Comparison of ENCODE assay signal across 1 cellular context in genomic region chr17:7857724-7858486, GRCh38.
TF ChIP-seq lines count a peak whose summit lies in the region.

TSS of gene CYB5D1 (plus strand) at chr17:7858003. CDS start at chr17:7858135, 132 bp downstream.

TF ChIP-seq in HepG2, 621 proteins besides CTCF, POLR2A, EP300 and RAD21 (continued from another document and continues in another):
- peak; percentile 94 for TF ChIP-seq ARID4A (CRISPR knock-in tag; IDR thresholded peaks at IDR 0.05; ENCODE audit: borderline replicate concordance)
- no peak for TF ChIP-seq ZNF225 (CRISPR knock-in tag; IDR thresholded peaks at IDR 0.05)
- no peak for TF ChIP-seq PHF20 (CRISPR knock-in tag; IDR thresholded peaks at IDR 0.05)
- TF ChIP-seq SAP130 (CRISPR knock-in tag; IDR thresholded peaks at IDR 0.05; ENCODE audit: low read depth): peak; percentile 98
- TF ChIP-seq ZNF589 (CRISPR knock-in tag; conservative IDR thresholded peaks at IDR 0.05): no peak
- TF ChIP-seq POGK (CRISPR knock-in tag; conservative IDR thresholded peaks at IDR 0.05): peak; percentile 34; the same call in 1 of the 2 replicates
- TF ChIP-seq HHEX (CRISPR knock-in tag; IDR thresholded peaks at IDR 0.05): 0 out of 2 replicates have a peak, but pooled peaks have one; percentile 5
- peak; percentile 32; the same call in 1 of the 2 replicates for TF ChIP-seq ZNF709 (CRISPR knock-in tag; IDR thresholded peaks at IDR 0.05)
- TF ChIP-seq, protein P1, sequence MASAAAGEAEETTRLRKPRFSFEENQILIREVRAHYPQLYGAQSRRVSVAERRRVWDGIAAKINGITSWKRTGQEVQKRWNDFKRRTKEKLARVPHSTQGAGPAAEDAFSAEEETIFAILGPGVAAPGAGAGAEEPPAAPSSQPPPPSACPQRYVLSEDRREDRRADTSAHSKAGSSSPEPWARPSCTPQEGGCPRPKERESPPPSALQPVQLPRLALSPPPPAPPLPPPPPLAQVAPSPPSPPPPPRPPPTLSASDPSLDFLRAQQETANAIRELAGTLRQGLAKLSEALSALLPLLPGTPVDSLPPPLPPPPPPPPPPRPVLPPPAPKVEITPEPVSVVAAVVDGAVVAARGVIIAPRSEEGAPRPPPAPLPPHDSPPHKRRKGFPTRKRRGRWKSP (CRISPR knock-in tag; IDR thresholded peaks at IDR 0.05): peak; percentile 59; the same call in 1 of the 2 replicates
- TF ChIP-seq ZNF556 (CRISPR knock-in tag; IDR thresholded peaks at IDR 0.05; ENCODE audit: borderline replicate concordance): 0 out of 2 replicates have a peak, but pooled peaks have one; percentile 42
- TF ChIP-seq SMC3 (IDR thresholded peaks at IDR 0.05; ENCODE audit: low read length): peak; percentile 15; the same call in 1 of the 2 replicates
- TF ChIP-seq ZNF788 (CRISPR knock-in tag; IDR thresholded peaks at IDR 0.05; ENCODE audit: borderline replicate concordance): peak; percentile 60; the same call in 1 of the 2 replicates
- 0 out of 2 replicates have a peak, but pooled peaks have one; percentile 72 for TF ChIP-seq ZNF724P (CRISPR knock-in tag; IDR thresholded peaks at IDR 0.05; ENCODE audit: borderline replicate concordance)
- no peak for TF ChIP-seq HOXA9 (CRISPR knock-in tag; IDR thresholded peaks at IDR 0.05; ENCODE audit: borderline replicate concordance)
- no peak for TF ChIP-seq TCF12 (IDR thresholded peaks at IDR 0.05)
- TF ChIP-seq TCF12 (CRISPR knock-in tag; IDR thresholded peaks at IDR 0.05): peak; percentile 31; the same call in 1 of the 2 replicates
- 0 out of 2 replicates have a peak, but pooled peaks have one; percentile 28 for TF ChIP-seq NFIB (CRISPR knock-in tag; IDR thresholded peaks at IDR 0.05; ENCODE audit: borderline replicate concordance)
- TF ChIP-seq ZBTB34 (CRISPR knock-in tag; IDR thresholded peaks at IDR 0.05): 0 out of 2 replicates have a peak, but pooled peaks have one; percentile 58
- TF ChIP-seq ZFY (CRISPR knock-in tag; IDR thresholded peaks at IDR 0.05): peak; percentile 76
- peak; percentile 68; the same call in 1 of the 2 replicates for TF ChIP-seq ZNF335 (CRISPR knock-in tag; IDR thresholded peaks at IDR 0.05)
- 0 out of 2 replicates have a peak, but pooled peaks have one; percentile 24 for TF ChIP-seq FOXC1 (CRISPR knock-in tag; IDR thresholded peaks at IDR 0.05; ENCODE audit: borderline replicate concordance)
- peak; percentile 5; the same call in 1 of the 2 replicates for TF ChIP-seq CBX5 (CRISPR knock-in tag; IDR thresholded peaks at IDR 0.05; ENCODE audit: borderline replicate concordance)
- no peak for TF ChIP-seq ZNF652 (CRISPR knock-in tag; IDR thresholded peaks at IDR 0.05; ENCODE audit: borderline replicate concordance, low read depth)
- TF ChIP-seq, protein P2, sequence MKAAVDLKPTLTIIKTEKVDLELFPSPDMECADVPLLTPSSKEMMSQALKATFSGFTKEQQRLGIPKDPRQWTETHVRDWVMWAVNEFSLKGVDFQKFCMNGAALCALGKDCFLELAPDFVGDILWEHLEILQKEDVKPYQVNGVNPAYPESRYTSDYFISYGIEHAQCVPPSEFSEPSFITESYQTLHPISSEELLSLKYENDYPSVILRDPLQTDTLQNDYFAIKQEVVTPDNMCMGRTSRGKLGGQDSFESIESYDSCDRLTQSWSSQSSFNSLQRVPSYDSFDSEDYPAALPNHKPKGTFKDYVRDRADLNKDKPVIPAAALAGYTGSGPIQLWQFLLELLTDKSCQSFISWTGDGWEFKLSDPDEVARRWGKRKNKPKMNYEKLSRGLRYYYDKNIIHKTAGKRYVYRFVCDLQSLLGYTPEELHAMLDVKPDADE (CRISPR knock-in tag; IDR thresholded peaks at IDR 0.05): no peak
- TF ChIP-seq ZNF160 (CRISPR knock-in tag; IDR thresholded peaks at IDR 0.05): 0 out of 2 replicates have a peak, but pooled peaks have one; percentile 26
- peak; percentile 89 for TF ChIP-seq ZNF687 (CRISPR knock-in tag; IDR thresholded peaks at IDR 0.05)
- peak; percentile 66; the same call in 1 of the 2 replicates for TF ChIP-seq USF2 (IDR thresholded peaks at IDR 0.05; ENCODE audit: low read depth, low read length)
- TF ChIP-seq USF2 (CRISPR knock-in tag; IDR thresholded peaks at IDR 0.05; ENCODE audit: borderline replicate concordance): peak; percentile 79; the same call in 1 of the 2 replicates
- peak; percentile 34 for TF ChIP-seq ZEB1 (IDR thresholded peaks at IDR 0.05; ENCODE audit: insufficient replicate concordance, low read depth)
- TF ChIP-seq, protein P3, sequence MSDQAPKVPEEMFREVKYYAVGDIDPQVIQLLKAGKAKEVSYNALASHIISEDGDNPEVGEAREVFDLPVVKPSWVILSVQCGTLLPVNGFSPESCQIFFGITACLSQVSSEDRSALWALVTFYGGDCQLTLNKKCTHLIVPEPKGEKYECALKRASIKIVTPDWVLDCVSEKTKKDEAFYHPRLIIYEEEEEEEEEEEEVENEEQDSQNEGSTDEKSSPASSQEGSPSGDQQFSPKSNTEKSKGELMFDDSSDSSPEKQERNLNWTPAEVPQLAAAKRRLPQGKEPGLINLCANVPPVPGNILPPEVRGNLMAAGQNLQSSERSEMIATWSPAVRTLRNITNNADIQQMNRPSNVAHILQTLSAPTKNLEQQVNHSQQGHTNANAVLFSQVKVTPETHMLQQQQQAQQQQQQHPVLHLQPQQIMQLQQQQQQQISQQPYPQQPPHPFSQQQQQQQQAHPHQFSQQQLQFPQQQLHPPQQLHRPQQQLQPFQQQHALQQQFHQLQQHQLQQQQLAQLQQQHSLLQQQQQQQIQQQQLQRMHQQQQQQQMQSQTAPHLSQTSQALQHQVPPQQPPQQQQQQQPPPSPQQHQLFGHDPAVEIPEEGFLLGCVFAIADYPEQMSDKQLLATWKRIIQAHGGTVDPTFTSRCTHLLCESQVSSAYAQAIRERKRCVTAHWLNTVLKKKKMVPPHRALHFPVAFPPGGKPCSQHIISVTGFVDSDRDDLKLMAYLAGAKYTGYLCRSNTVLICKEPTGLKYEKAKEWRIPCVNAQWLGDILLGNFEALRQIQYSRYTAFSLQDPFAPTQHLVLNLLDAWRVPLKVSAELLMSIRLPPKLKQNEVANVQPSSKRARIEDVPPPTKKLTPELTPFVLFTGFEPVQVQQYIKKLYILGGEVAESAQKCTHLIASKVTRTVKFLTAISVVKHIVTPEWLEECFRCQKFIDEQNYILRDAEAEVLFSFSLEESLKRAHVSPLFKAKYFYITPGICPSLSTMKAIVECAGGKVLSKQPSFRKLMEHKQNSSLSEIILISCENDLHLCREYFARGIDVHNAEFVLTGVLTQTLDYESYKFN (CRISPR knock-in tag; conservative IDR thresholded peaks at IDR 0.05): peak; percentile 19; the same call in 1 of the 2 replicates
- peak; percentile 36; the same call in 1 of the 2 replicates for TF ChIP-seq SP2 (CRISPR knock-in tag; IDR thresholded peaks at IDR 0.05)
- no peak for TF ChIP-seq MAZ (IDR thresholded peaks at IDR 0.05; ENCODE audit: borderline replicate concordance, low read depth, low read length)
- peak; percentile 65; the same call in 1 of the 2 replicates for TF ChIP-seq MAZ (CRISPR knock-in tag; IDR thresholded peaks at IDR 0.05; ENCODE audit: low read depth)
- TF ChIP-seq ZNF501 (CRISPR knock-in tag; IDR thresholded peaks at IDR 0.05): peak; percentile 75
- TF ChIP-seq POLR2AphosphoS5 (IDR thresholded peaks at IDR 0.05; ENCODE audit: low read depth, low read length): 0 out of 2 replicates have a peak, but pooled peaks have one; percentile 24
- TF ChIP-seq ZNF350 (CRISPR knock-in tag; IDR thresholded peaks at IDR 0.05; ENCODE audit: borderline replicate concordance, low read depth): peak; percentile 59
- peak; percentile 62; the same call in 1 of the 2 replicates for TF ChIP-seq ZNF451 (CRISPR knock-in tag; IDR thresholded peaks at IDR 0.05)
- 0 out of 2 replicates have a peak, but pooled peaks have one; percentile 3 for TF ChIP-seq ZNF777 (CRISPR knock-in tag; IDR thresholded peaks at IDR 0.05)
- peak; percentile 65; the same call in 1 of the 2 replicates for TF ChIP-seq HES4 (CRISPR knock-in tag; IDR thresholded peaks at IDR 0.05; ENCODE audit: borderline replicate concordance)
- TF ChIP-seq GTF3A (CRISPR knock-in tag; conservative IDR thresholded peaks at IDR 0.05): no peak
- no peak for TF ChIP-seq CHD4 (IDR thresholded peaks at IDR 0.05; ENCODE audit: borderline replicate concordance, low read length)
- no peak for TF ChIP-seq STAG1 (CRISPR knock-in tag; IDR thresholded peaks at IDR 0.05)
